ENCODE assay signal across 8 cellular contexts in the genomic region with DNA sequence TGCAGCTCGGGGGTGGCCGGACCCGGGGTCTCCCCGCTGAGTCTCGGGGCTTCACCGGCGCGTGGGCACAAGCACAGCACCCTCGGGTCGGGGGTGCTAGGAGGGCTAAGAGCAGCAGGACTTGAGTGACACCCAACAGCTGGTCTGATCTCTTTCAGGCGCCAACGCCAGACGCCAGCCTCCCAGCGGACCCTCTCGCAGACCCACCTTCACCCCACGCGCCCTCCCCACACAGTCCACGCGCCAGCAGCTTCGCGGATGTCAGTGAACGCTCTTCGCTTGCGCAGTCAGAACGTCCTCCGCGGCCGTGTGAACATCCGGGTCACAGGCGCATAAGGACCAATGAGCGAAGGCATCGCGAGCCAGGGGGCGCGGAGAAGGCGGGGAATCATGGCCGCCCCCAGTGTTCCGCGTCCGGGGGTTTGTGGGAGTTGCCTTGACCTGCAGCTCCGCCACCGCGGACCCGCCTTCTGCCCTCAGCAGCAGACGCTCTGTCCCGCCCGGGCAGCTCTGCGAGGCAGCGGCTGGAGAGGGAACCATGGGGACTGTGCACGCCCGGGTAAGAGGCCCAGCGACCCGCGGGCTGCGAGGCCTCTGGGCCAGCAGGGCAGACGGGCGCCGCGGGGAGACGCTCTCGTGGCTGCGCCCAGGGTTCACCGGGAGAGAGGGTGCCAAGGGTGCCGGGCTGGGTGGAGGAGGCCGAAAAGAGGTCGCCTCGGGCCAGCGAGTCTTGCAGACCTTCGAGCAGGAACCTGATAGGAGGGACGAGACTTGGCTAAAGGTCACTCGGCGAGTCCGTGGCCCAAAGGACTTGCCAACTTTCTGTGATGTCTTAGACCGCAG. TPM values are rescaled to one million over a fixed set of nuclear protein-coding genes. Genes with fewer than 3 reads are reported as not detected.
A peak's percentile ranks its signal among the peaks of the same experiment; 100 is the strongest.
DNase-seq lines count a peak whose midpoint lies in the region; ATAC-seq and TF ChIP-seq lines count a peak whose summit lies in the region.

SAMM50 (plus strand) TSS at position 403 of the 843 bp plus-strand sequence; CDS start at position 539, 136 bp downstream.

- peak within 1 kb of the TSS; percentile 96 for H3K4me3 Mint-ChIP-seq in activated CD4-positive, alpha-beta T cell treated with anti-CD3 and anti-CD28 coated beads, Interleukin-2, amount 10 ng/mL, durations not matched to agents 24 days and 14 days

- H3K9me3 Mint-ChIP-seq in activated CD4-positive, alpha-beta T cell treated with anti-CD3 and anti-CD28 coated beads, Interleukin-2, amount 10 ng/mL, durations not matched to agents 24 days and 14 days, result no peaks in the 10 kb centered on the region

- peak within 1 kb of the TSS; percentile 66 to 80 for H3K27ac ChIP-seq in coronary artery

- no peaks in the 10 kb centered on the region for H3K27me3 Mint-ChIP-seq in activated CD4-positive, alpha-beta T cell treated with anti-CD3 and anti-CD28 coated beads, Interleukin-2, amount 10 ng/mL, durations not matched to agents 24 days and 14 days

- DNase-seq in Ammon's horn (ENCODE audit: low spot score) (peak; percentile 97), NCI-H524 (lab: John Stamatoyannopoulos, UW) (peak; percentile 92 to 96), coronary artery (ENCODE audit: low spot score) (peak; percentile 93), left colon (peak; percentile 95)
- peak; percentile 98 for DNase-seq in activated CD4-positive, alpha-beta T cell treated with anti-CD3 and anti-CD28 coated beads, Interleukin-2, amount 10 ng/mL, durations not matched to agents 24 days and 14 days
- peak; percentile 91 for DNase-seq in stimulated activated CD4-positive, alpha-beta T cell treated with anti-CD3 and anti-CD28 coated beads, Interleukin-1b, Interleukin-23, amount 100 ng/mL, for 48 hours

- H3K36me3 Mint-ChIP-seq in activated CD4-positive, alpha-beta T cell treated with anti-CD3 and anti-CD28 coated beads, Interleukin-2, amount 10 ng/mL, durations not matched to agents 24 days and 14 days (ENCODE audit: low read depth), result peaks cover 7% of the 10 kb centered on the region

- ATAC-seq in GM19043 (IDR thresholded peaks at IDR 0.05; ENCODE audit: low read depth, unreplicated experiment) (peak; percentile 96), HG03432 (IDR thresholded peaks at IDR 0.05; ENCODE audit: unreplicated experiment) (peak; percentile 91), left colon (peak; percentile 97)

- H3K4me1 Mint-ChIP-seq in activated CD4-positive, alpha-beta T cell treated with anti-CD3 and anti-CD28 coated beads, Interleukin-2, amount 10 ng/mL, durations not matched to agents 24 days and 14 days, result peaks cover 22% of the 10 kb centered on the region

- H3K4me3 ChIP-seq in coronary artery, result peak within 1 kb of the TSS; percentile 89

- no peak for TF ChIP-seq CTCF in coronary artery (IDR thresholded peaks at IDR 0.05)

- H3K27ac Mint-ChIP-seq in activated CD4-positive, alpha-beta T cell treated with anti-CD3 and anti-CD28 coated beads, Interleukin-2, amount 10 ng/mL, durations not matched to agents 24 days and 14 days, result peak within 1 kb of the TSS; percentile 94

- intact Hi-C loops in activated CD4-positive, alpha-beta T cell treated with anti-CD3 and anti-CD28 coated beads, Interleukin-2, amount 10 ng/mL, durations not matched to agents 24 days and 14 days (cut with micrococcal nuclease), result no loop called here
- intact Hi-C loops in left colon (cut with DNase I, micrococcal nuclease), result no loop called here

RNA-seq across cellular contexts. Expression of gene SAMM50, which starts in this region (rescaled TPM):
- total RNA-seq in activated CD4-positive, alpha-beta T cell treated with anti-CD3 and anti-CD28 coated beads, Interleukin-2, amount 10 ng/mL, durations not matched to agents 24 days and 14 days, result 60.5 and 62.8 TPM in 2 replicates
- 10 to 100 TPM; 47.1 to 59.3 TPM for total RNA-seq in left colon

Comparison
In these comparisons a context has a peak if more than half of its experiments do, and no peak if none do; other contexts are left out.
1. Peak in every context shown above with its lines: DNase-seq, ATAC-seq, H3K4me3 ChIP-seq and H3K27ac ChIP-seq.